ENCODE assay signal across 8 cellular contexts in the genomic region with DNA sequence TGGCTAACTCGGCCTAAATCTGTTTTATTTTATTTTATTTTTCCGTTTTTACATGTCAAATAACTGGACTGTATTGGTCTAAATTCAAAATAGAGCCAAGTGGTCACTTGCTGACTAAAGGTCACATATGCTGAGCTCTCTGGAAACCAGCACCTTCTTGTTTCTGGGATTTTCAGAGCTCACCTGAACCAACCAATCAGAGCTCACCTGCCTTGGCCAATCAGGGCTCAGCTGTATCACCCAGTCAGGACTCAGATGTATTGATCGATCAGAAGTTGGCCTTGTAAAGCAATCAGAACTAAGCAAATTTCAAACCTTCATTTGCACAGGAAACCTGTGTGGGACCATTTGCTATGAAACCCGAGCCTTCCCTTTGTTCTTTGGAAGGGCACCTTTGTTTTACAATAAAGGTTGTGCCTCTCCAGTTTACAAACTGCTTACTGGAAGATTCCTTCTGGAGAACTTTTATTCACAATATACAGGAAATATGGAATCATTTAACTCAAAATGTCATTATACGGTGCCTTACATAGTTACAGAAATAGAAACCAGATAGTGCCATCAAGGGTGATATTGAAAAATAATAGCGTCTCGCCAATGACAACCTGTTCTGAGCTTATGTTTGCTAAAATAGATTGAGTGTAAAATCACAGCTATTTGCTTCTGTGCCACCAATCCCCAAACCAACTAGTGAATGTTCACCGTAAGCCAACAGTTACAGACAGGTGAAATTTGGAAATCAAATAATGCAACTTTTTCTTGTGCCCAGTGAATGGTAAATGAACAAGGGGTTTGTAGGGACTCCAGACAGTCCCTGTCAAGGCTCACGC. TPM values are rescaled to one million over a fixed set of nuclear protein-coding genes. Genes with fewer than 3 reads are reported as not detected.
DNase-seq lines count a peak whose midpoint lies in the region; ATAC-seq, FAIRE-seq and TF ChIP-seq lines count a peak whose summit lies in the region.

No MANE protein-coding gene starts in this region.

- peak overlapping the region; percentile 62 for H3K9ac ChIP-seq in Loucy (ENCODE audit: low read depth, low read length, poor library complexity, severe bottlenecking)

- peaks cover 15% of the 10 kb centered on the region for H3K4me1 ChIP-seq in Loucy (ENCODE audit: insufficient read depth, low read length, poor library complexity, severe bottlenecking)

- no peaks in the 10 kb centered on the region for H3K9me3 Mint-ChIP-seq in natural killer cell treated with Interleukin-12 subunit alpha and Interleukin-12 subunit beta and Interleukin-15 and Interleukin-18, amount 100 ng/mL, for 72 hours

- no peaks in the 10 kb centered on the region; the same call in 1 of the 2 replicates for H3F3A ChIP-seq in Loucy (ENCODE audit: low read depth)

- H3K4me1 Mint-ChIP-seq in natural killer cell treated with Interleukin-12 subunit alpha and Interleukin-12 subunit beta and Interleukin-15 and Interleukin-18, amount 100 ng/mL, for 72 hours (ENCODE audit: low read depth in 2 of 2), result peaks cover 11 to 12% of the 10 kb centered on the region in 2 donors

- DNase-seq in DMS53 treated with DMSO at 0.1 percent for 48 hours (lab: John Stamatoyannopoulos, UW; ENCODE audit: unreplicated experiment) (peak; percentile 66), bronchial epithelial cell (ENCODE audit: low read depth) (peak; percentile 56), pons (ENCODE audit: low spot score) (no peak), NCI-H187 treated with DMSO at 0.1 percent for 48 hours (lab: John Stamatoyannopoulos, UW) (no peak)
- no peak for DNase-seq in natural killer cell treated with Interleukin-12 subunit alpha and Interleukin-12 subunit beta and Interleukin-15 and Interleukin-18, amount 100 ng/mL, for 72 hours (ENCODE audit: low spot score)
- no peak for DNase-seq in stimulated activated CD4-positive, alpha-beta T cell treated with anti-CD3 and anti-CD28 coated beads, Interleukin-4, amount 100 ng/mL, for 24 hours

- H3K36me3 Mint-ChIP-seq in natural killer cell treated with Interleukin-12 subunit alpha and Interleukin-12 subunit beta and Interleukin-15 and Interleukin-18, amount 100 ng/mL, for 72 hours, result no peaks in the 10 kb centered on the region

- H3K27ac Mint-ChIP-seq in natural killer cell treated with Interleukin-12 subunit alpha and Interleukin-12 subunit beta and Interleukin-15 and Interleukin-18, amount 100 ng/mL, for 72 hours, result peak overlapping the region in 1 of 2 donors; percentile 17

- H4K20me1 ChIP-seq in Loucy (ENCODE audit: insufficient read depth, low read length, poor library complexity, severe bottlenecking), result no peaks in the 10 kb centered on the region

- no peaks in the 10 kb centered on the region for H3K79me2 ChIP-seq in Loucy (ENCODE audit: insufficient read depth, low read length)

- H3K36me3 ChIP-seq in Loucy (ENCODE audit: insufficient read depth, low read length) (no peaks in the 10 kb centered on the region), bronchial epithelial cell (ENCODE audit: control insufficient read depth, insufficient read depth, low read length) (no peaks in the 10 kb centered on the region)

- H3K4me3 Mint-ChIP-seq in natural killer cell treated with Interleukin-12 subunit alpha and Interleukin-12 subunit beta and Interleukin-15 and Interleukin-18, amount 100 ng/mL, for 72 hours, result peak overlapping the region; percentile 60

- TF ChIP-seq CTCF in Loucy (conservative IDR thresholded peaks at IDR 0.05; ENCODE audit: low read length), result no peak
- TF ChIP-seq CTCF in bronchial epithelial cell (IDR thresholded peaks at IDR 0.05; ENCODE audit: insufficient read depth, low read length, severe bottlenecking), result no peak

- peak overlapping the region; percentile 83 for H3K4me2 ChIP-seq in Loucy (ENCODE audit: low read depth, low read length, poor library complexity, severe bottlenecking)

- no peak for ATAC-seq in natural killer cell treated with Interleukin-12 subunit alpha and Interleukin-12 subunit beta and Interleukin-15 and Interleukin-18, amount 100 ng/mL, for 72 hours
- ATAC-seq in HG03432 (IDR thresholded peaks at IDR 0.05; ENCODE audit: unreplicated experiment), result no peak

- H3K27me3 ChIP-seq in Loucy (ENCODE audit: insufficient read depth, low read length, poor library complexity, severe bottlenecking) (no peaks in the 10 kb centered on the region), bronchial epithelial cell (ENCODE audit: control insufficient read depth, insufficient read depth, low read length) (no peaks in the 10 kb centered on the region)

- H3K27me3 Mint-ChIP-seq in natural killer cell treated with Interleukin-12 subunit alpha and Interleukin-12 subunit beta and Interleukin-15 and Interleukin-18, amount 100 ng/mL, for 72 hours, result no peaks in the 10 kb centered on the region

- H3K9me3 ChIP-seq in Loucy (ENCODE audit: insufficient read depth, low read depth, low read length), result no peaks in the 10 kb centered on the region

- peak overlapping the region; percentile 94 for H2AFZ ChIP-seq in Loucy (ENCODE audit: low read length)

- no peaks in the 10 kb centered on the region for H3K9me2 ChIP-seq in Loucy (replicated peaks; ENCODE audit: low read depth, low read length)

- FAIRE-seq in bronchial epithelial cell (lab: Jason Lieb, UNC), result no peak

- peak overlapping the region; percentile 74 for H3K4me3 ChIP-seq in Loucy (ENCODE audit: low read length, poor library complexity, severe bottlenecking)
- H3K4me3 ChIP-seq in bronchial epithelial cell (ENCODE audit: low read depth, low read length), result peak overlapping the region; percentile 66

RNA-seq across cellular contexts. Expression of gene PSD4, which starts 17.3 kb away (rescaled TPM):
- 25.0 and 27.0 TPM in 2 replicates for total RNA-seq in bronchial epithelial cell
- 100 to 1,000 TPM; 299 to 305 TPM for total RNA-seq in natural killer cell treated with Interleukin-12 subunit alpha and Interleukin-12 subunit beta and Interleukin-15 and Interleukin-18, amount 100 ng/mL, for 72 hours

RNA-seq across cellular contexts. Expression of gene IL1RN, which starts 29.1 kb away (rescaled TPM):
- total RNA-seq in bronchial epithelial cell, result 71.9 and 113 TPM in 2 replicates
- total RNA-seq in natural killer cell treated with Interleukin-12 subunit alpha and Interleukin-12 subunit beta and Interleukin-15 and Interleukin-18, amount 100 ng/mL, for 72 hours, result 1 to 10 TPM; 3.3 to 3.7 TPM

Comparison
In these comparisons a context has a peak if more than half of its experiments do, and no peak if none do; other contexts are left out.
1. DNase-seq: peak in DMS53 treated with DMSO at 0.1 percent for 48 hours (single experiment) and bronchial epithelial cell (single experiment); none in natural killer cell treated with Interleukin-12 subunit alpha and Interleukin-12 subunit beta and Interleukin-15 and Interleukin-18, amount 100 ng/mL, for 72 hours (single experiment), pons (single experiment), stimulated activated CD4-positive, alpha-beta T cell treated with anti-CD3 and anti-CD28 coated beads, Interleukin-4, amount 100 ng/mL, for 24 hours (single experiment) and NCI-H187 treated with DMSO at 0.1 percent for 48 hours (single experiment).
2. RNA of gene PSD4, which starts 17.3 kb away (total RNA-seq): 299 to 305 TPM in natural killer cell treated with Interleukin-12 subunit alpha and Interleukin-12 subunit beta and Interleukin-15 and Interleukin-18, amount 100 ng/mL, for 72 hours; 25.0 to 27.0 TPM in bronchial epithelial cell; every median in the first group is over 10 times any median in the second.
3. RNA of gene IL1RN, which starts 29.1 kb away (total RNA-seq): 71.9 to 113 TPM in bronchial epithelial cell; 3.3 to 3.7 TPM in natural killer cell treated with Interleukin-12 subunit alpha and Interleukin-12 subunit beta and Interleukin-15 and Interleukin-18, amount 100 ng/mL, for 72 hours; every median in the first group is over 10 times any median in the second.